ENCODE assay signal across 8 cellular contexts in genomic region chr1:44407430-44408180, GRCh38. TPM values are rescaled to one million over a fixed set of nuclear protein-coding genes. Genes with fewer than 3 reads are reported as not detected.
DNase-seq lines count a peak whose midpoint lies in the region; ATAC-seq and TF ChIP-seq lines count a peak whose summit lies in the region.

No MANE protein-coding gene starts in this region.

- H3K4me1 ChIP-seq in suprapubic skin = peaks cover 50% of the 10 kb centered on the region

- H3K4me1 Mint-ChIP-seq in activated CD4-positive, alpha-beta T cell treated with anti-CD3 and anti-CD28 coated beads, Interleukin-2, amount 10 ng/mL, durations not matched to agents 7 days and 5 days = peaks cover 28% of the 10 kb centered on the region
- H3K4me1 Mint-ChIP-seq in activated naive CD8-positive, alpha-beta T cell treated with anti-CD3 and anti-CD28 coated beads, Interleukin-2, amount 50 U/mL, for 24 hours = peaks cover 36% of the 10 kb centered on the region

- H3K4me3 Mint-ChIP-seq in activated CD4-positive, alpha-beta T cell treated with anti-CD3 and anti-CD28 coated beads, Interleukin-2, amount 10 ng/mL, durations not matched to agents 7 days and 5 days = peak overlapping the region; percentile 3
- peak overlapping the region; percentile 52 for H3K4me3 Mint-ChIP-seq in activated naive CD8-positive, alpha-beta T cell treated with anti-CD3 and anti-CD28 coated beads, Interleukin-2, amount 50 U/mL, for 24 hours

- no peak for TF ChIP-seq EP300 in suprapubic skin (IDR thresholded peaks at IDR 0.05)

- no peaks in the 10 kb centered on the region for H3K36me3 ChIP-seq in suprapubic skin

- H3K9me3 Mint-ChIP-seq in activated CD4-positive, alpha-beta T cell treated with anti-CD3 and anti-CD28 coated beads, Interleukin-2, amount 10 ng/mL, durations not matched to agents 7 days and 5 days = no peaks in the 10 kb centered on the region
- H3K9me3 Mint-ChIP-seq in activated naive CD8-positive, alpha-beta T cell treated with anti-CD3 and anti-CD28 coated beads, Interleukin-2, amount 50 U/mL, for 24 hours = no peaks in the 10 kb centered on the region

- no peak for TF ChIP-seq POLR2A in suprapubic skin (IDR thresholded peaks at IDR 0.05)

- peak overlapping the region; percentile 50 for H3K4me3 ChIP-seq in suprapubic skin

- H3K27ac Mint-ChIP-seq in activated CD4-positive, alpha-beta T cell treated with anti-CD3 and anti-CD28 coated beads, Interleukin-2, amount 10 ng/mL, durations not matched to agents 7 days and 5 days = no peak overlapping the region
- H3K27ac Mint-ChIP-seq in activated naive CD8-positive, alpha-beta T cell treated with anti-CD3 and anti-CD28 coated beads, Interleukin-2, amount 50 U/mL, for 24 hours = no peak overlapping the region

- no peaks in the 10 kb centered on the region for H3K9me3 ChIP-seq in suprapubic skin

- POLR2A ChIA-PET in activated CD4-positive, alpha-beta T cell treated with anti-CD3 and anti-CD28 coated beads, Interleukin-2, amount 10 ng/mL, durations not matched to agents 7 days and 5 days (lab: Charles Lee) = no interaction called here

- CTCF ChIA-PET in activated CD4-positive, alpha-beta T cell treated with anti-CD3 and anti-CD28 coated beads, Interleukin-2, amount 10 ng/mL, durations not matched to agents 7 days and 5 days (lab: Charles Lee) = no interaction called here

- ATAC-seq in activated naive CD8-positive, alpha-beta T cell treated with anti-CD3 and anti-CD28 coated beads, Interleukin-2, amount 50 U/mL, for 24 hours = peak; percentile 17
- no peak for ATAC-seq in HG03175 (IDR thresholded peaks at IDR 0.05; ENCODE audit: unreplicated experiment)
- ATAC-seq in HG02678 (IDR thresholded peaks at IDR 0.05; ENCODE audit: unreplicated experiment) = no peak

- TF ChIP-seq CTCF in suprapubic skin (IDR thresholded peaks at IDR 0.05) = no peak

- DNase-seq in activated CD4-positive, alpha-beta T cell treated with anti-CD3 and anti-CD28 coated beads, Interleukin-2, amount 10 ng/mL, durations not matched to agents 7 days and 5 days = no peak
- DNase-seq in activated CD4-positive, alpha-beta T cell treated with anti-CD3 and anti-CD28 coated beads for 1 hour = no peak
- DNase-seq in activated naive CD8-positive, alpha-beta T cell treated with anti-CD3 and anti-CD28 coated beads, Interleukin-2, amount 50 U/mL, for 24 hours = peak; percentile 28
- DNase-seq in iPS-NIHi7 (ENCODE audit: extremely low spot score) (peak; percentile 16), suprapubic skin (ENCODE audit: low spot score in 2 of 2) (no peak), HK-2 (ENCODE audit: unreplicated experiment) (no peak)

- H3K27ac ChIP-seq in suprapubic skin = no peak overlapping the region

- H3K27me3 Mint-ChIP-seq in activated CD4-positive, alpha-beta T cell treated with anti-CD3 and anti-CD28 coated beads, Interleukin-2, amount 10 ng/mL, durations not matched to agents 7 days and 5 days = peaks cover 36% of the 10 kb centered on the region
- peaks cover 36% of the 10 kb centered on the region for H3K27me3 Mint-ChIP-seq in activated naive CD8-positive, alpha-beta T cell treated with anti-CD3 and anti-CD28 coated beads, Interleukin-2, amount 50 U/mL, for 24 hours

- H3K27me3 ChIP-seq in suprapubic skin = peaks cover 98% of the 10 kb centered on the region

- 10% methylated on average over 40 of the region's 83 CpGs for WGBS in suprapubic skin

- H3K36me3 Mint-ChIP-seq in activated CD4-positive, alpha-beta T cell treated with anti-CD3 and anti-CD28 coated beads, Interleukin-2, amount 10 ng/mL, durations not matched to agents 7 days and 5 days (ENCODE audit: low read depth) = no peaks in the 10 kb centered on the region
- no peaks in the 10 kb centered on the region for H3K36me3 Mint-ChIP-seq in activated naive CD8-positive, alpha-beta T cell treated with anti-CD3 and anti-CD28 coated beads, Interleukin-2, amount 50 U/mL, for 24 hours (ENCODE audit: low read depth)

RNA-seq across cellular contexts. Expression of gene RNF220, which starts 2.5 kb away (rescaled TPM):
- 10 to 100 TPM; 82.9 to 88.4 TPM for total RNA-seq in activated CD4-positive, alpha-beta T cell treated with anti-CD3 and anti-CD28 coated beads, Interleukin-2, amount 10 ng/mL, durations not matched to agents 7 days and 5 days
- total RNA-seq in suprapubic skin = 100 to 1,000 TPM in 2 of 4 donors, 10 to 100 TPM in 2; 79.4 to 124 (median 99.5) TPM

RNA-seq across cellular contexts. Expression of gene ERI3, which starts 52.5 kb away (rescaled TPM):
- total RNA-seq in activated CD4-positive, alpha-beta T cell treated with anti-CD3 and anti-CD28 coated beads, Interleukin-2, amount 10 ng/mL, durations not matched to agents 7 days and 5 days = 10 to 100 TPM; 27.8 to 29.2 TPM
- total RNA-seq in suprapubic skin = 10 to 100 TPM; 23.3 to 33.4 (median 31.0) TPM

Comparison
In these comparisons a context has a peak if more than half of its experiments do, and no peak if none do; other contexts are left out.
1. DNase-seq: peak in activated naive CD8-positive, alpha-beta T cell treated with anti-CD3 and anti-CD28 coated beads, Interleukin-2, amount 50 U/mL, for 24 hours (single experiment) and iPS-NIHi7 (single experiment); none in activated CD4-positive, alpha-beta T cell treated with anti-CD3 and anti-CD28 coated beads, Interleukin-2, amount 10 ng/mL, durations not matched to agents 7 days and 5 days (single experiment), activated CD4-positive, alpha-beta T cell treated with anti-CD3 and anti-CD28 coated beads for 1 hour (single experiment), suprapubic skin (0 of 2) and HK-2 (single experiment).